In genomic region chr3:132535575-132536441, GRCh38 we compare ENCODE assay signal across 8 cellular contexts.
DNase-seq lines count a peak whose midpoint lies in the region; ATAC-seq and TF ChIP-seq lines count a peak whose summit lies in the region.

No MANE protein-coding gene starts in this region.

- peak; percentile 63 for TF ChIP-seq CTCF in LNCAP (IDR thresholded peaks at IDR 0.05)
- TF ChIP-seq CTCF in heart right ventricle (IDR thresholded peaks at IDR 0.05) = peak; percentile 50 to 79 (median 67)

- intact Hi-C loops in heart right ventricle (cut with DNase I) = loop anchor here (1.0 to 5.0 kb wide), 4 partner anchors 99 to 107 kb away; no protein-coding TSS in a partner anchor

- DNase-seq in SIG-M5 treated with dmso at 0.1 percent for 504 hours (lab: John Stamatoyannopoulos, UW; ENCODE audit: unreplicated experiment) (peak; percentile 58), SIG-M5 (lab: John Stamatoyannopoulos, UW) (no peak), SK-MEL-5 (ENCODE audit: low read depth, low spot score) (peak; percentile 81), heart right ventricle (peak; percentile 16 to 78), pulmonary artery endothelial cell (ENCODE audit: low read depth, low spot score) (peak; percentile 58)
- DNase-seq in activated naive CD8-positive, alpha-beta T cell treated with anti-CD3 and anti-CD28 coated beads, Interleukin-2, amount 50 U/mL, for 16 hours (ENCODE audit: low read depth, low spot score) = peak; percentile 37

- WGBS in heart right ventricle, 2 donors = 59 to 61% methylated on average over 7 of the region's 7 CpGs

- H3K27me3 ChIP-seq in heart right ventricle = no peaks in the 10 kb centered on the region

- no peaks in the 10 kb centered on the region for H3K9me3 ChIP-seq in heart right ventricle

- ATAC-seq in heart right ventricle = peak; percentile 81 to 90 (median 88)
- no peak for ATAC-seq in GM21825 (IDR thresholded peaks at IDR 0.05; ENCODE audit: unreplicated experiment)

- no peak overlapping the region for H3K4me3 ChIP-seq in heart right ventricle

- peaks cover 0 to 9% (median 0%) of the 10 kb centered on the region in 9 donors for H3K4me1 ChIP-seq in heart right ventricle

- in situ Hi-C loops in SK-MEL-5 (cut with HindIII; ENCODE audit: low pct_unique_long_range_greater_than_20kb, low sequenced_read_pairs) = no loop called here

- H3K36me3 ChIP-seq in heart right ventricle = peaks cover 0 to 95% (median 25%) of the 10 kb centered on the region in 9 donors

- H3K27ac ChIP-seq in heart right ventricle = peak overlapping the region in 3 of 10 donors; percentile 17 to 32 (median 20)
